In the genomic region with DNA sequence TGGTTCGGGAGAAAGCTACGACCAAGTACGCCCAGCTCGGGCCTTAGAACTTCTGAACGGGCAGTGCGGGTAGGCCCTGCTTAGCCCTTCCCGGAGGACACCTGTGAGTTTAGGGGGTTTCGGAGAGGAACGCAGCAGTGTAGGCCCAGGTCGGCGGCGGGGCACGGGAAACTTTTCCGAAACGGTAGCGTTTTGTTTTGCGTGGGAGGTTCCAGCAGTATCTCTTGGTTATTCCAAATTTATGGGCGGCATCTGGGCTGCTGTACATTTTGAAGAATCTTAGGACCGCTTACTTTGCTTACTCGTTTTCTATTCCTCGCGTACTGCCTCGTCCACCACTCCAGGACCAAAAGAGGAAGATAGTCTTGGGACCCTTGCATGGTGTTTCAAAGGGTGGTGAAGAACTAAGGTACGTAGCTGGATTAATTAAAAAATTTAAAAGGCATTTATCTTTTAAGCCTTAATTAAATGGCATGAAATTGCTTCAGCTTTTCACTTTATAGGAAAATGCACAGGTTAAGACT, we compare ENCODE assay signal across 8 cellular contexts. TPM values are rescaled to one million over a fixed set of nuclear protein-coding genes. Genes with fewer than 3 reads are reported as not detected.
DNase-seq lines count a peak whose midpoint lies in the region; ATAC-seq and TF ChIP-seq lines count a peak whose summit lies in the region.

No MANE protein-coding gene starts in this region.

- H3K9me3 ChIP-seq in upper lobe of right lung, result peaks cover 3% of the 10 kb centered on the region

- no peak for TF ChIP-seq POLR2A in lower leg skin (IDR thresholded peaks at IDR 0.05)

- H3K27me3 Mint-ChIP-seq in MCF 10A (ENCODE audit: insufficient read depth, unreplicated experiment), result no peaks in the 10 kb centered on the region

- intact Hi-C loops in MCF 10A (cut with micrococcal nuclease), result no loop called here
- intact Hi-C loops in lower leg skin (cut with DNase I; ENCODE audit: low total_unique reads), result no loop called here
- intact Hi-C loops in upper lobe of right lung (cut with DNase I), result no loop called here

- ATAC-seq in GM21381 (IDR thresholded peaks at IDR 0.05; ENCODE audit: unreplicated experiment), result peak; percentile 10
- ATAC-seq in upper lobe of right lung, result peak; percentile 17

- peaks cover 28% of the 10 kb centered on the region for H3K36me3 Mint-ChIP-seq in MCF 10A (ENCODE audit: insufficient read depth, unreplicated experiment)

- peaks cover 24% of the 10 kb centered on the region for H3K4me1 ChIP-seq in upper lobe of right lung

- H3K27ac ChIP-seq in upper lobe of right lung, result peak overlapping the region; percentile 95

- H3K36me3 ChIP-seq in BJ (ENCODE audit: control insufficient read depth, insufficient read depth, low read length), result no peaks in the 10 kb centered on the region
- H3K36me3 ChIP-seq in upper lobe of right lung, result peaks cover 3% of the 10 kb centered on the region

- TF ChIP-seq CTCF in BJ (IDR thresholded peaks at IDR 0.05; ENCODE audit: insufficient read depth, low read depth, low read length) (no peak), MCF 10A (IDR thresholded peaks at IDR 0.05; ENCODE audit: unreplicated experiment) (no peak), lower leg skin (IDR thresholded peaks at IDR 0.05) (no peak), upper lobe of right lung (IDR thresholded peaks at IDR 0.05) (no peak)

- TSS peak; percentile 55 for BruUV-seq in MCF 10A (replicated peaks; lab: Mats Ljungman, UMichigan)

- DNase-seq in BJ (ENCODE audit: low read depth) (no peak), Kasumi-1 (lab: John Stamatoyannopoulos, UW) (peak; percentile 45 to 53), MCF 10A (ENCODE audit: unreplicated experiment) (no peak), lower leg skin (ENCODE audit: low spot score in 2 of 2) (no peak), upper lobe of right lung (no peak), NCI-H1105 (lab: John Stamatoyannopoulos, UW) (no peak), DMS153 treated with DMSO at 0.1 percent for 48 hours (lab: John Stamatoyannopoulos, UW; ENCODE audit: unreplicated experiment) (no peak)

- H3K27me3 ChIP-seq in BJ (ENCODE audit: control insufficient read depth, insufficient read depth, low read length) (no peaks in the 10 kb centered on the region), upper lobe of right lung (no peaks in the 10 kb centered on the region)

- peak overlapping the region; percentile 99 for H3K27ac Mint-ChIP-seq in MCF 10A (ENCODE audit: low read depth, unreplicated experiment)

- H3K4me1 Mint-ChIP-seq in MCF 10A (ENCODE audit: insufficient read depth, unreplicated experiment), result peaks cover 16% of the 10 kb centered on the region

- POLR2A ChIA-PET in BJ (lab: Charles Lee), result interaction anchor here (1.0 kb wide), 1 partner anchor 77 kb away, joined by 3 read pairs; a partner anchor contains a TSS
- POLR2A ChIA-PET in MCF 10A (lab: Yijun Ruan, JAX), result interaction anchor here (0.6 to 4.4 kb wide), 24 partner anchors 8 to 1419 kb away, joined by 3 to 82 read pairs (median 4); a partner anchor contains a TSS

- CTCF ChIA-PET in BJ (lab: Yijun Ruan, JAX) (interaction anchor here (0.8 kb wide), 1 partner anchor 28 kb away, joined by 3 read pairs; no protein-coding TSS in a partner anchor), MCF 10A (lab: Yijun Ruan, JAX) (interaction anchor here (0.8 to 1.0 kb wide), 3 partner anchors 9 to 376 kb away, joined by 3 to 4 read pairs (median 3); no protein-coding TSS in a partner anchor)

- peak overlapping the region; percentile 96 for H3K4me3 ChIP-seq in BJ (ENCODE audit: low read depth, low read length)
- H3K4me3 ChIP-seq in lower leg skin (ENCODE audit: low read depth, poor library complexity, severe bottlenecking), result peak overlapping the region; percentile 71
- peak overlapping the region; percentile 92 for H3K4me3 ChIP-seq in upper lobe of right lung

- 0% methylated on average over 22 to 24 of the region's 24 CpGs for WGBS in lower leg skin, 2 donors

- H3K4me3 Mint-ChIP-seq in MCF 10A (ENCODE audit: unreplicated experiment), result peak overlapping the region; percentile 94

- H3K9me3 Mint-ChIP-seq in MCF 10A (ENCODE audit: unreplicated experiment), result peaks cover 7% of the 10 kb centered on the region

RNA-seq across cellular contexts. Expression of a gene that starts 0.5 kb away (rescaled TPM):
- 21.0 and 36.8 TPM in 2 replicates for polyA plus RNA-seq in BJ (2011; rRNA removed)
- 28.1 and 28.2 TPM in 2 replicates for polyA minus RNA-seq in BJ (2011; rRNA and poly(A)+ RNA removed)
- total RNA-seq in MCF 10A (2022), result 66.7 and 72.4 TPM in 2 replicates
- total RNA-seq in lower leg skin, result 10 to 100 TPM; 34.1 to 96.1 (median 50.6) TPM
- 65.7 TPM for total RNA-seq in upper lobe of right lung

Comparison
In these comparisons a context has a peak if more than half of its experiments do, and no peak if none do; other contexts are left out.
1. DNase-seq: peak in Kasumi-1 (2 of 2); none in BJ (single experiment), MCF 10A (single experiment), lower leg skin (0 of 2), upper lobe of right lung (single experiment), NCI-H1105 (single experiment) and DMS153 treated with DMSO at 0.1 percent for 48 hours (single experiment).
2. Peak in every context shown above with its lines, with median percentiles within 50 percentile points of each other: H3K4me3 ChIP-seq.